ENCODE assay signal across 16 cellular contexts in genomic region chr6:134984821-134985220, GRCh38. TPM values are rescaled to one million over a fixed set of nuclear protein-coding genes. Genes with fewer than 3 reads are reported as not detected.
A peak's percentile ranks its signal among the peaks of the same experiment; 100 is the strongest.
DNase-seq lines count a peak whose midpoint lies in the region; ATAC-seq and TF ChIP-seq lines count a peak whose summit lies in the region.
"Had no signal": no experiment of that assay in that cellular context is flagged by ENCODE, and none has a peak within 500 bp of the region (broad histone marks: within the 10 kb centered on the region; RNA-seq: fewer than 3 reads in every experiment).

No MANE protein-coding gene starts in this region.

- intact Hi-C loops in posterior vena cava (cut with DNase I): loop anchor here in 1 of 2 donors (10.0 kb wide), 1 partner anchor 420 kb away; no protein-coding TSS in a partner anchor

- no peak for ATAC-seq in HG02938 (IDR thresholded peaks at IDR 0.05; ENCODE audit: unreplicated experiment)
- ATAC-seq: effector memory CD8-positive, alpha-beta T cell had no signal

- H3K4me3 ChIP-seq in adipocyte (ENCODE audit: low read length) (no peak overlapping the region), fibroblast of villous mesenchyme (ENCODE audit: low read depth, low read length) (no peak overlapping the region)
- H3K4me3 ChIP-seq: smooth muscle cell had no signal

- no peaks in the 10 kb centered on the region for H3K9me3 ChIP-seq in adipocyte (ENCODE audit: control insufficient read depth, low read length)

- no peak overlapping the region for H3K9ac ChIP-seq in adipocyte (ENCODE audit: low read length)

- TF ChIP-seq CTCF in fibroblast of villous mesenchyme (IDR thresholded peaks at IDR 0.05; ENCODE audit: insufficient read depth, low read depth, low read length): no peak

- no peaks in the 10 kb centered on the region for H3K4me1 ChIP-seq in adipocyte (ENCODE audit: control insufficient read depth, insufficient read depth, low read length)

- DNase-seq in AG08395 (ENCODE audit: low spot score) (peak; percentile 31), EL (peak; percentile 12), adipocyte (ENCODE audit: low read depth) (peak; percentile 26), fibroblast of villous mesenchyme (ENCODE audit: low read depth) (peak; percentile 47), posterior vena cava (ENCODE audit: low spot score) (no peak), NOMO-1 (lab: John Stamatoyannopoulos, UW; ENCODE audit: unreplicated experiment in 2 of 2) (no peak), pons (ENCODE audit: low spot score) (no peak)
- DNase-seq: activated effector memory CD4-positive, alpha-beta T cell treated with anti-CD3 and anti-CD28 coated beads, Interleukin-2, amount 50 U/mL, for 16 hours; effector memory CD8-positive, alpha-beta T cell; glutamatergic neuron; kidney; NCI-H187; NCI-H510A; stimulated activated naive CD4-positive, alpha-beta T cell treated with Interleukin-2 at 50 U/mL for 16 hours had no signal

- H3K27me3 ChIP-seq in adipocyte (replicated peaks; ENCODE audit: control insufficient read depth, insufficient read depth, low read length): no peaks in the 10 kb centered on the region

- H3K36me3 ChIP-seq in adipocyte (ENCODE audit: control insufficient read depth, insufficient read depth, low read length, severe bottlenecking): peaks cover 60% of the 10 kb centered on the region

RNA-seq across cellular contexts. Expression of gene ALDH8A1, which starts 34.9 kb away (rescaled TPM):
- total RNA-seq in fibroblast of villous mesenchyme (0.32 TPM in 1 of 2 replicates, not detected in the other), posterior vena cava (1 to 10 TPM; 1.0 to 1.1 TPM)

Comparison
In these comparisons a context has a peak if more than half of its experiments do, and no peak if none do; other contexts are left out.
1. DNase-seq: peak in AG08395 (single experiment), EL (single experiment), adipocyte (single experiment) and fibroblast of villous mesenchyme (single experiment); none in posterior vena cava (single experiment), NOMO-1 (0 of 2) and pons (single experiment).